In genomic region chr11:34360056-34360455, GRCh38 we compare ENCODE assay signal across 21 cellular contexts. TPM values are rescaled to one million over a fixed set of nuclear protein-coding genes. Genes with fewer than 3 reads are reported as not detected.
DNase-seq lines count a peak whose midpoint lies in the region; ATAC-seq, FAIRE-seq and TF ChIP-seq lines count a peak whose summit lies in the region.
"Had no signal": no experiment of that assay in that cellular context is flagged by ENCODE, and none has a peak within 500 bp of the region (broad histone marks: within the 10 kb centered on the region; RNA-seq: fewer than 3 reads in every experiment).

No MANE protein-coding gene starts in this region.

- DNase-seq in HepG2 (ENCODE audit: low spot score) (no peak), right lobe of liver (no peak), OCI-M1 (lab: John Stamatoyannopoulos, UW) (peak; percentile 35), SK-N-MC (ENCODE audit: low read depth, low spot score) (no peak), COLO668 (lab: John Stamatoyannopoulos, UW; ENCODE audit: unreplicated experiment) (no peak), midbrain (lab: John Stamatoyannopoulos, UW) (no peak)
- DNase-seq: 8988T, COR-L47, DMS 273 treated with DMSO at 0.1 percent for 48 hours, DMS53, DND-41, EL, HCEC 1CT, HFFc6 had no signal

- H3K79me2 ChIP-seq in HepG2 (ENCODE audit: insufficient read depth, low read length), result peaks cover 24% of the 10 kb centered on the region

- TF ChIP-seq EP300 in HepG2 (IDR thresholded peaks at IDR 0.05; ENCODE audit: low read depth in 2 of 2, low read length in 2 of 2), result no peak
- TF ChIP-seq EP300 in HepG2 (CRISPR knock-in tag; IDR thresholded peaks at IDR 0.05; ENCODE audit: borderline replicate concordance), result no peak

- POLR2A ChIA-PET in HepG2 (lab: Yijun Ruan, JAX), result no interaction called here

- peaks cover 55% of the 10 kb centered on the region for H3K4me1 ChIP-seq in HepG2 (ENCODE audit: insufficient read depth, low read length)
- peaks cover 0 to 31% (median 0%) of the 10 kb centered on the region in 4 donors for H3K4me1 ChIP-seq in right lobe of liver

- H3K4me3 ChIP-seq in HepG2 (replicated peaks in 1 of 3; ENCODE audit: insufficient read depth in 1 of 3, low read depth in 2 of 3, low read length in 3 of 3) (no peak overlapping the region), right lobe of liver (no peak overlapping the region), SK-N-MC (peak overlapping the region; percentile 85; the same call in 1 of the 2 replicates)
- H3K4me3 ChIP-seq: BLaER1 had no signal

- peak overlapping the region; percentile 99 for H3K4me2 ChIP-seq in HepG2 (ENCODE audit: low read depth, low read length)

- in situ Hi-C loops in HepG2 (cut with HindIII; ENCODE audit: extremely low pct_ligation_motif_present, low pct_unique_long_range_greater_than_20kb), result loop anchor here (5.0 to 25.0 kb wide), 5 partner anchors 132 to 1027 kb away; no protein-coding TSS in a partner anchor

- no TSS peak for BruUV-seq in HepG2 (replicated peaks; lab: Mats Ljungman, UMichigan)

- H3K36me3 ChIP-seq in HepG2 (replicated peaks in 1 of 2; ENCODE audit: control insufficient read depth in 1 of 2, insufficient read depth in 2 of 2, low read length in 2 of 2) (no peaks in the 10 kb centered on the region), right lobe of liver (no peaks in the 10 kb centered on the region), SK-N-MC (ENCODE audit: insufficient read depth, low read length) (no peaks in the 10 kb centered on the region)
- H3K36me3 ChIP-seq: BLaER1 had no signal

- CTCF ChIA-PET in HepG2 (lab: Yijun Ruan, JAX; ENCODE audit: low intra/inter-chr PET ratio, low total read pairs), result interaction anchor here (1.0 to 3.7 kb wide), 11 partner anchors 14 to 539 kb away, joined by 3 to 169 read pairs (median 8); partner anchors contain the start of gene CAT

- WGBS in HepG2 (ENCODE audit: low lambda C conversion rate), result 7% methylated on average over 1 of the region's 1 CpG
- WGBS in right lobe of liver (ENCODE audit: insufficient coverage, low coverage, low lambda C conversion rate, missing lambda C conversion rate), result 4% methylated on average over 1 of the region's 1 CpG

- H3K9ac ChIP-seq in HepG2 (ENCODE audit: insufficient read depth, low read depth, low read length) (no peak overlapping the region), SK-N-MC (ENCODE audit: insufficient read length) (no peak overlapping the region)
- H3K9ac ChIP-seq: BLaER1 had no signal

- TF ChIP-seq POLR2A in HepG2 (IDR thresholded peaks at IDR 0.05; ENCODE audit: insufficient read depth in 1 of 2, low read depth in 2 of 2, low read length in 2 of 2) (no peak), right lobe of liver (IDR thresholded peaks at IDR 0.05) (no peak)

- intact Hi-C loops in HepG2 (cut with micrococcal nuclease; ENCODE audit: unreplicated experiment), result no loop called here
- intact Hi-C loops in right lobe of liver (cut with DNase I), result loop anchor here (10.0 kb wide), 2 partner anchors 125 to 135 kb away; no protein-coding TSS in a partner anchor

- no peak overlapping the region for H3K27ac ChIP-seq in HepG2 (ENCODE audit: extremely low read length, insufficient read depth, low read length)
- no peak overlapping the region for H3K27ac ChIP-seq in right lobe of liver
- H3K27ac ChIP-seq in SK-N-MC, result 0 out of 2 replicates have a peak overlapping the region, but pooled peaks have one; percentile 19
- H3K27ac ChIP-seq: BLaER1 had no signal

- no peak for TF ChIP-seq RAD21 in HepG2 (CRISPR knock-in tag; IDR thresholded peaks at IDR 0.05)

- no peak overlapping the region for H2AFZ ChIP-seq in HepG2 (ENCODE audit: low read length)
- H2AFZ ChIP-seq: GM23338 had no signal

- H4K20me1 ChIP-seq in HepG2 (ENCODE audit: insufficient read depth, low read length), result peaks cover 20% of the 10 kb centered on the region

- no peak for TF ChIP-seq CTCF in HepG2 (CRISPR knock-in tag; IDR thresholded peaks at IDR 0.05)
- no peak for TF ChIP-seq CTCF in right lobe of liver (IDR thresholded peaks at IDR 0.05)

- H3K9me3 ChIP-seq in HepG2 (ENCODE audit: low read length), result no peaks in the 10 kb centered on the region
- H3K9me3 ChIP-seq in right lobe of liver, result no peaks in the 10 kb centered on the region
- H3K9me3 ChIP-seq in SK-N-MC (ENCODE audit: low read depth, low read length), result no peaks in the 10 kb centered on the region
- H3K9me3 ChIP-seq: BLaER1 had no signal

- no peaks in the 10 kb centered on the region; a peak in 1 of 5 replicates for H3K27me3 ChIP-seq in HepG2 (ENCODE audit: control insufficient read depth in 1 of 2, insufficient read depth in 2 of 2, low read length in 2 of 2)
- H3K27me3 ChIP-seq in right lobe of liver, result no peaks in the 10 kb centered on the region

- no peak for ATAC-seq in HepG2
- no peak for ATAC-seq in right lobe of liver
- no peak for ATAC-seq in GM21515 (IDR thresholded peaks at IDR 0.05; ENCODE audit: unreplicated experiment)
- ATAC-seq: CD8-positive, alpha-beta T cell; GM12878; GM23338 had no signal

- no peak for FAIRE-seq in HepG2 (lab: Jason Lieb, UNC)
- FAIRE-seq: GM12878, H54, HTR-8/SVneo had no signal

TF ChIP-seq in HepG2, 621 proteins besides CTCF, POLR2A, EP300 and RAD21 (continues in another document):
- no peak for TF ChIP-seq SAFB2 (CRISPR knock-in tag; IDR thresholded peaks at IDR 0.05; ENCODE audit: borderline replicate concordance, low read depth)
- TF ChIP-seq GTF2F1 (IDR thresholded peaks at IDR 0.05; ENCODE audit: low read length), result no peak
- TF ChIP-seq FUBP1 (CRISPR knock-in tag; IDR thresholded peaks at IDR 0.05; ENCODE audit: borderline replicate concordance), result no peak
- TF ChIP-seq ZNF446 (CRISPR knock-in tag; IDR thresholded peaks at IDR 0.05), result no peak
- no peak for TF ChIP-seq ELF1 (CRISPR knock-in tag; IDR thresholded peaks at IDR 0.05)
- no peak for TF ChIP-seq MYNN (CRISPR knock-in tag; IDR thresholded peaks at IDR 0.05; ENCODE audit: low read depth)

RNA-seq across cellular contexts. Expression of gene ABTB2, which starts 2.2 kb away (rescaled TPM):
- total RNA-seq in HepG2 (2016; rRNA removed; fragmentation: Illumina TruSeq; extraction: Trizol) (5.1 TPM in 2 replicates), right lobe of liver (10 to 100 TPM in 3 of 6 experiments, 1 to 10 TPM in 3; 6.0 to 14.9 (median 10.0) TPM)
- total RNA-seq in HepG2 (2016; cell fraction: cytosol; rRNA removed; fragmentation: Illumina TruSeq; extraction: Trizol; ENCODE audit: low read depth), result 3.3 and 3.4 TPM in 2 replicates
- total RNA-seq in HepG2 (2016; cell fraction: insoluble cytoplasmic fraction; rRNA removed; fragmentation: Illumina TruSeq; extraction: Trizol), result 4.1 and 4.8 TPM in 2 replicates
- 2.0 and 2.1 TPM in 2 replicates for total RNA-seq in HepG2 (2016; cell fraction: membrane; rRNA removed; fragmentation: Illumina TruSeq; extraction: Trizol)
- 6.9 and 8.5 TPM in 2 replicates for total RNA-seq in HepG2 (2016; cell fraction: nucleus; rRNA removed; fragmentation: Illumina TruSeq; extraction: Trizol)
- 12.6 and 15.4 TPM in 2 replicates for polyA plus RNA-seq in HepG2 (2011; rRNA removed)
- polyA plus RNA-seq in HepG2 (2011; cell fraction: cytosol; rRNA removed), result 6.3 and 10.5 TPM in 2 replicates
- 33.6 and 53.2 TPM in 2 replicates for polyA plus RNA-seq in HepG2 (2011; cell fraction: nucleus; rRNA removed)
- polyA plus RNA-seq in HepG2 (2012), result 9.3 and 13.3 TPM in 2 replicates
- 0.42 and 0.49 TPM in 2 replicates for polyA plus RNA-seq in HepG2 (2016; cell fraction: cytosol; fragmentation: Illumina TruSeq; extraction: Trizol; ENCODE audit: low read depth)
- polyA plus RNA-seq in HepG2 (2016; cell fraction: insoluble cytoplasmic fraction; fragmentation: Illumina TruSeq; extraction: Trizol; ENCODE audit: low read depth), result 6.6 and 8.1 TPM in 2 replicates
- polyA plus RNA-seq in HepG2 (2016; cell fraction: membrane; fragmentation: Illumina TruSeq; extraction: Trizol; ENCODE audit: low read depth), result 1.2 and 1.6 TPM in 2 replicates
- 14.1 and 15.1 TPM in 2 replicates for polyA plus RNA-seq in HepG2 (2016; cell fraction: nucleus; fragmentation: Illumina TruSeq; extraction: Trizol; ENCODE audit: insufficient read depth, low read depth)
- polyA minus RNA-seq in HepG2 (2011; rRNA and poly(A)+ RNA removed; ENCODE audit: low replicate concordance), result 2.9 and 21.3 TPM in 2 replicates
- polyA minus RNA-seq in HepG2 (2011; cell fraction: cytosol; rRNA and poly(A)+ RNA removed), result 7.5 and 8.7 TPM in 2 replicates
- 12.9 and 21.4 TPM in 2 replicates for polyA minus RNA-seq in HepG2 (2011; cell fraction: nucleus; rRNA and poly(A)+ RNA removed)
